ENCODE assay signal across 36 cellular contexts in the genomic region with DNA sequence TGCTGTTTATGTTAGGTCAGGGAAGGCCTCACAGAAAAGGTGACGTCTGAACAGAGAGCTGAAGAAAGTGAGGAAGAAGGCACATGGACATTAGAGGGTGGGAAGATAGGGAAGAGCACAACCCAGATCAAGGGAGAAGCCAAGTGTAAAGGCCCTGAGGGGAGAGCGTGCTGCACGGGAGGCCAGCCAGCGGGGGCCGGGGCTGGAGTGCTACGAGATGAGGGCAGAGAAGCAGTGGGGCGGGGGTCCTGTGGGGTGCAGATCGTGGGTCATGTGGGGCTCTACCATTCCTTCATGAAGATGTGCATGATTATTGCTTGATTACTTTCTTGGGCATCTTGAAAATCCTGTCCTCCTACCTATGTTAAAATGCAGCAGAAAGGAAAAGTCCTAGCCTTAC. TPM values are rescaled to one million over a fixed set of nuclear protein-coding genes. Genes with fewer than 3 reads are reported as not detected.
"Had no signal": no experiment of that assay in that cellular context is flagged by ENCODE, and none has a peak within 500 bp of the region (broad histone marks: within the 10 kb centered on the region; RNA-seq: fewer than 3 reads in every experiment).

No MANE protein-coding gene starts in this region.

- H3K4me3 ChIP-seq: MG63 had no signal

- H3K27me3 ChIP-seq: MG63 had no signal

- H3K27ac ChIP-seq: KMS-11 had no signal

- DNase-seq: Karpas-422, Kasumi-1, MG63, MM.1S, MV-4-11, NCI-H1048, NCI-H1092, NCI-H1092 treated with DMSO at 0.1 percent for 48 hours, NCI-H1105, NCI-H1105 treated with DMSO at 0.1 percent for 48 hours, NCI-H1417, NCI-H1417 treated with DMSO at 0.1 percent for 48 hours, NCI-H1436, NCI-H1436 treated with DMSO at 0.1 percent for 48 hours, NCI-H146, NCI-H1694, NCI-H1694 treated with DMSO at 0.1 percent for 48 hours, NCI-H187, NCI-H187 treated with DMSO at 0.1 percent for 48 hours, NCI-H1930, NCI-H2029, NCI-H2029 treated with DMSO at 0.1 percent for 48 hours, NCI-H2081, NCI-H2081 treated with DMSO at 0.1 percent for 48 hours, NCI-H2107, NCI-H2171, NCI-H2171 treated with DMSO at 0.1 percent for 48 hours, NCI-H2227 treated with DMSO at 0.1 percent for 48 hours, NCI-H226, NCI-H345, NCI-H446, NCI-H446 treated with DMSO at 0.1 percent for 48 hours, NCI-H510A had no signal

- H3K9me3 ChIP-seq: MG63 had no signal

RNA-seq across cellular contexts. Expression of a gene that starts 50.8 kb away (rescaled TPM):
- total RNA-seq: LHCN-M2, MCF 10A had no signal
